8 cellular contexts compared by ENCODE assay signal in genomic region chrX:107716816-107717700, GRCh38. TPM values are rescaled to one million over a fixed set of nuclear protein-coding genes. Genes with fewer than 3 reads are reported as not detected.
DNase-seq lines count a peak whose midpoint lies in the region; ATAC-seq, FAIRE-seq and TF ChIP-seq lines count a peak whose summit lies in the region.

No MANE protein-coding gene starts in this region.

- DNase-seq in DMS79 treated with DMSO at 0.1 percent for 48 hours (lab: John Stamatoyannopoulos, UW) (peak; percentile 26), HT-29 (ENCODE audit: low spot score) (peak; percentile 79), T-helper 1 cell (peak; percentile 71 to 94 (median 79)), amniotic epithelial cell (ENCODE audit: low read depth) (peak; percentile 80), left ventricle myocardium superior (peak; percentile 86), psoas muscle (peak; percentile 85 to 95), urothelium cell line (ENCODE audit: low spot score) (peak; percentile 44)

- intact Hi-C loops in left ventricle myocardium superior (cut with micrococcal nuclease) = loop anchor here (5.0 kb wide), 1 partner anchor 45 kb away; no protein-coding TSS in a partner anchor
- intact Hi-C loops in psoas muscle (cut with DNase I) = no loop called here

- H3K27me3 ChIP-seq in psoas muscle (ENCODE audit: insufficient read depth in 3 of 3, low read length in 2 of 3) = peaks cover 0 to 23% (median 0%) of the 10 kb centered on the region in 3 donors

- H3K27ac ChIP-seq in psoas muscle = peak overlapping the region; percentile 86

- 8 to 38% (median 20%) methylated on average over 17 to 29 of the region's 29 CpGs for WGBS in psoas muscle, 3 donors

- ATAC-seq in GM21367 (IDR thresholded peaks at IDR 0.05; ENCODE audit: unreplicated experiment) (peak; percentile 90), left ventricle myocardium superior (peak; percentile 80), psoas muscle (peak; percentile 57 to 68 (median 64))

- peaks cover 36% of the 10 kb centered on the region for H3K4me1 ChIP-seq in psoas muscle

- peaks cover 5 to 7% of the 10 kb centered on the region in 2 donors for H3K36me3 ChIP-seq in psoas muscle (ENCODE audit: insufficient read depth in 1 of 2, low read depth in 1 of 2)

- TF ChIP-seq CTCF in psoas muscle (IDR thresholded peaks at IDR 0.05) = no peak

- no peak for FAIRE-seq in urothelium cell line (lab: Jason Lieb, UNC)

- H3K9me3 ChIP-seq in psoas muscle = no peaks in the 10 kb centered on the region

- H3K4me3 ChIP-seq in psoas muscle = peak overlapping the region; percentile 74

RNA-seq across cellular contexts. Expression of gene TSC22D3, which starts 58.5 kb away (rescaled TPM):
- 54.6 and 63.5 TPM in 2 replicates for total RNA-seq in HT-29 (2014; rRNA removed; shearing (Covaris generic))
- 63.3 TPM for total RNA-seq in left ventricle myocardium superior
- total RNA-seq in psoas muscle = 100 to 1,000 TPM in 3 of 4 donors, 10 to 100 TPM in 1; 23.7 to 310 (median 184) TPM
- 1,000 to 10,000 TPM in 1 of 3 donors, 100 to 1,000 TPM in 2; 467 to 1,236 (median 802) TPM for polyA plus RNA-seq in psoas muscle

Comparison
In these comparisons a context has a peak if more than half of its experiments do, and no peak if none do; other contexts are left out.
1. Peak in every context shown above with its lines: DNase-seq, ATAC-seq, H3K4me3 ChIP-seq and H3K27ac ChIP-seq.
2. DNase-seq: peak in every context shown above with its lines; median percentile 90 in psoas muscle; 86 in left ventricle myocardium superior; 80 in amniotic epithelial cell; 79 in HT-29; 79 in T-helper 1 cell; 44 in urothelium cell line; 26 in DMS79 treated with DMSO at 0.1 percent for 48 hours.